19 cellular contexts compared by ENCODE assay signal in genomic region chr10:78899098-78899754, GRCh38.
"Had no signal": no experiment of that assay in that cellular context is flagged by ENCODE, and none has a peak within 500 bp of the region (broad histone marks: within the 10 kb centered on the region; RNA-seq: fewer than 3 reads in every experiment).

No MANE protein-coding gene starts in this region.

- H3K9me3 ChIP-seq: thyroid gland, uterus had no signal

- H3K27ac ChIP-seq: cardiac muscle cell, thyroid gland had no signal

- H3K4me3 ChIP-seq: cardiac muscle cell, thyroid gland, uterus had no signal

- H3K4me3 Mint-ChIP-seq: activated naive CD4-positive, alpha-beta T cell treated with anti-CD3 and anti-CD28 coated beads for 36 hours; activated naive CD8-positive, alpha-beta T cell treated with anti-CD3 and anti-CD28 coated beads, Interleukin-2, amount 10 ng/mL, durations not matched to agents 7 days and 5 days; activated T-cell treated with anti-CD3 and anti-CD28 coated beads, Interleukin-2, amount 50 U/mL, for 72 hours; dendritic cell treated with granulocyte-macrophage colony-stimulating factor and Interleukin-4, amounts not matched to agents 40 ng/mL and 50 ng/mL, for 4 days; naive B cell; WTC11 had no signal

- H3K4me1 Mint-ChIP-seq: activated naive CD8-positive, alpha-beta T cell treated with anti-CD3 and anti-CD28 coated beads, Interleukin-2, amount 10 ng/mL, durations not matched to agents 7 days and 5 days; naive B cell had no signal

- ATAC-seq: activated T-cell treated with anti-CD3 and anti-CD28 coated beads, Interleukin-2, amount 50 U/mL, for 72 hours; stimulated activated naive CD8-positive, alpha-beta T cell treated with anti-CD3 and anti-CD28 coated beads, Interleukin-15, Interleukin-2, amounts not matched to agents 100 U/mL and 50 U/mL, for 24 hours had no signal

- H3K9me3 Mint-ChIP-seq: activated naive CD4-positive, alpha-beta T cell treated with anti-CD3 and anti-CD28 coated beads for 36 hours; dendritic cell treated with granulocyte-macrophage colony-stimulating factor and Interleukin-4, amounts not matched to agents 40 ng/mL and 50 ng/mL, for 4 days; naive B cell; WTC11 had no signal

- H3K36me3 Mint-ChIP-seq: activated naive CD8-positive, alpha-beta T cell treated with anti-CD3 and anti-CD28 coated beads, Interleukin-2, amount 10 ng/mL, durations not matched to agents 7 days and 5 days; naive B cell; WTC11 had no signal

- H3K36me3 ChIP-seq: cardiac muscle cell, thyroid gland, uterus had no signal

- H3K27ac Mint-ChIP-seq: activated naive CD4-positive, alpha-beta T cell treated with anti-CD3 and anti-CD28 coated beads for 36 hours; activated naive CD8-positive, alpha-beta T cell treated with anti-CD3 and anti-CD28 coated beads, Interleukin-2, amount 10 ng/mL, durations not matched to agents 7 days and 5 days; activated T-cell treated with anti-CD3 and anti-CD28 coated beads, Interleukin-2, amount 50 U/mL, for 72 hours; dendritic cell treated with granulocyte-macrophage colony-stimulating factor and Interleukin-4, amounts not matched to agents 40 ng/mL and 50 ng/mL, for 4 days; naive B cell; WTC11 had no signal

- DNase-seq: activated CD8-positive, alpha-beta memory T cell treated with anti-CD3 and anti-CD28 coated beads for 24 hours; activated effector memory CD4-positive, alpha-beta T cell treated with Interleukin-2 at 50 U/mL for 16 hours; activated naive CD4-positive, alpha-beta T cell treated with anti-CD3 and anti-CD28 coated beads for 36 hours; activated naive CD8-positive, alpha-beta T cell treated with anti-CD3 and anti-CD28 coated beads, Interleukin-2, amount 10 ng/mL, durations not matched to agents 7 days and 5 days; activated T-cell treated with anti-CD3 and anti-CD28 coated beads, Interleukin-2, amount 50 U/mL, for 72 hours; amygdala; effector CD4-positive, alpha-beta T cell; foreskin fibroblast; mesendoderm; naive B cell; occipital lobe; stimulated activated CD4-positive, alpha-beta T cell treated with anti-CD3 and anti-CD28 coated beads, Interleukin-4, amount 100 ng/mL, for 24 hours; stimulated activated naive CD8-positive, alpha-beta T cell treated with anti-CD3 and anti-CD28 coated beads, Interleukin-15, Interleukin-2, amounts not matched to agents 100 U/mL and 50 U/mL, for 24 hours; T-helper 9 cell; thyroid gland had no signal

- H3K27me3 ChIP-seq: cardiac muscle cell, thyroid gland, uterus had no signal

- H3K4me1 ChIP-seq: uterus had no signal
